Comparison of ENCODE assay signal across 1 cellular context in the genomic region with DNA sequence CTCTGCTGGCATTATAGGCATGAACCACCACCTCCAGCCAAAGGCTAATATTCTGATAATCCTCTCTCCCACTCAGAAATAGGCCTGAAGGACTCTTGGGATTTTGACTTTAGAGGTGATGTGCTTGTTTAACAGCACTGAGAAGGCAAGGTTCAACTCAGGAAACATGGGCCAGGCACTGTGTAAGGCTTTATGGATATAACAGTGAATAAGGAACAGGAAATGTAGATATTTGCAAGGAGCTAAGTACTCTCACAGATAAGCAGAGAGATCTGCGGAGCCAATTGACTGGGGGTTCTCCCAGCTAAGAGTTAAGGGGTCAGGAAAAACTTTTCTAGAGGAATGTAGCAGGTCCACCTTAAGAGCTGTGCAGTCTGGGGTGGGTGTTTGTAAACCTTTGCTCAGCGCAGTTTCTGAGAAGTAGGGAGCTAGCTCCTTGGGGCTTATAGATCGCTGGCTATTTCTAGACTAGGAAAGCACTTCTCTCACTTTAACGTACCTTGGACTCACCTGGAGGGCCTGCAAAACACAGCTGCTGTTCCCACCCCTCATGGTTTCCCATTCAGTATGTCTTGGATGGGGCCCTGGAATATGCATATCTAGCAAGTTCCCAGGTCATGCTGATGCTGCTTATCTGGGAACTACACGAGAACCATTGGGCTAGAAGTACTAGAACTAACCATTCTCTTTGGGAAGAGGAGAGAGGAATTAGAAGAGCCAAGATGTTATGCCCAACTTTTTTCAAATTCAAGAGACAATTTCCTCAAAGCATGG.
TF ChIP-seq lines count a peak whose summit lies in the region.

No MANE protein-coding gene starts in this region.

TF ChIP-seq in GM23338, 12 proteins besides CTCF, POLR2A, EP300 and RAD21 (continued from another document):
- no peak for TF ChIP-seq ZNF462 (CRISPR knock-in tag; IDR thresholded peaks at IDR 0.05)
- no peak for TF ChIP-seq JUNB (IDR thresholded peaks at IDR 0.05; ENCODE audit: unreplicated experiment)
- TF ChIP-seq, protein P1, sequence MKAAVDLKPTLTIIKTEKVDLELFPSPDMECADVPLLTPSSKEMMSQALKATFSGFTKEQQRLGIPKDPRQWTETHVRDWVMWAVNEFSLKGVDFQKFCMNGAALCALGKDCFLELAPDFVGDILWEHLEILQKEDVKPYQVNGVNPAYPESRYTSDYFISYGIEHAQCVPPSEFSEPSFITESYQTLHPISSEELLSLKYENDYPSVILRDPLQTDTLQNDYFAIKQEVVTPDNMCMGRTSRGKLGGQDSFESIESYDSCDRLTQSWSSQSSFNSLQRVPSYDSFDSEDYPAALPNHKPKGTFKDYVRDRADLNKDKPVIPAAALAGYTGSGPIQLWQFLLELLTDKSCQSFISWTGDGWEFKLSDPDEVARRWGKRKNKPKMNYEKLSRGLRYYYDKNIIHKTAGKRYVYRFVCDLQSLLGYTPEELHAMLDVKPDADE (IDR thresholded peaks at IDR 0.05): no peak
- TF ChIP-seq EZH2 (IDR thresholded peaks at IDR 0.05; ENCODE audit: low read depth, unreplicated experiment): no peak
- no peak for TF ChIP-seq CREB1 (CRISPR knock-in tag; IDR thresholded peaks at IDR 0.05; ENCODE audit: low read depth)
